ENCODE assay signal across 27 cellular contexts in genomic region chr18:80233201-80233835, GRCh38. TPM values are rescaled to one million over a fixed set of nuclear protein-coding genes. Genes with fewer than 3 reads are reported as not detected.
DNase-seq lines count a peak whose midpoint lies in the region; ATAC-seq and TF ChIP-seq lines count a peak whose summit lies in the region.
"Had no signal": no experiment of that assay in that cellular context is flagged by ENCODE, and none has a peak within 500 bp of the region (broad histone marks: within the 10 kb centered on the region; RNA-seq: fewer than 3 reads in every experiment).

No MANE protein-coding gene starts in this region.

- intact Hi-C loops in heart left ventricle (cut with DNase I) (no loop called here), transverse colon (cut with DNase I; ENCODE audit: low total_unique reads) (no loop called here)

- peaks cover 46% of the 10 kb centered on the region for H4K20me1 ChIP-seq in neural progenitor cell (ENCODE audit: low read depth)

- H3K79me2 ChIP-seq in neural progenitor cell (ENCODE audit: low read depth) = peaks cover 17% of the 10 kb centered on the region

- no peak for TF ChIP-seq CTCF in right atrium auricular region (IDR thresholded peaks at IDR 0.05)
- no peak for TF ChIP-seq CTCF in heart left ventricle (IDR thresholded peaks at IDR 0.05)
- TF ChIP-seq CTCF in neural progenitor cell (IDR thresholded peaks at IDR 0.05) = no peak
- TF ChIP-seq CTCF in transverse colon (IDR thresholded peaks at IDR 0.05) = no peak

- H3K9me3 Mint-ChIP-seq in neural progenitor cell = peaks cover 18% of the 10 kb centered on the region

- H3K4me3 ChIP-seq in right atrium auricular region (no peak overlapping the region), heart left ventricle (no peak overlapping the region), SJCRH30 (no peak overlapping the region), neural progenitor cell (no peak overlapping the region), transverse colon (no peak overlapping the region)
- H3K4me3 ChIP-seq: GM23338, MG63, SJSA1 had no signal

- no peak overlapping the region for H3K4me3 Mint-ChIP-seq in neural progenitor cell
- H3K4me3 Mint-ChIP-seq: CD4-positive, alpha-beta memory T cell; GM23338; H9 had no signal

- H3K9ac ChIP-seq in neural progenitor cell = peak overlapping the region; percentile 32

- H3K9me3 ChIP-seq in right atrium auricular region (no peaks in the 10 kb centered on the region), heart left ventricle (peaks cover 0 to 7% (median 0%) of the 10 kb centered on the region in 12 donors), SJCRH30 (replicated peaks) (no peaks in the 10 kb centered on the region), neural progenitor cell (ENCODE audit: low read depth) (no peaks in the 10 kb centered on the region), transverse colon (no peaks in the 10 kb centered on the region)
- H3K9me3 ChIP-seq: Caco-2, MG63, SJSA1 had no signal

- H3K27me3 Mint-ChIP-seq in neural progenitor cell (ENCODE audit: insufficient read depth, low read depth) = no peaks in the 10 kb centered on the region

- H3K36me3 ChIP-seq in right atrium auricular region (no peaks in the 10 kb centered on the region), heart left ventricle (no peaks in the 10 kb centered on the region), SJCRH30 (no peaks in the 10 kb centered on the region), neural progenitor cell (no peaks in the 10 kb centered on the region), transverse colon (no peaks in the 10 kb centered on the region)
- H3K36me3 ChIP-seq: MG63, SJSA1 had no signal

- 88 to 92% (median 91%) methylated on average over 7 of the region's 7 CpGs for WGBS in heart left ventricle, 4 donors
- WGBS in transverse colon (ENCODE audit: low coverage in 1 of 2), 2 donors = 85 to 93% methylated on average over 4 to 7 of the region's 7 CpGs

- H3K27me3 ChIP-seq in right atrium auricular region (no peaks in the 10 kb centered on the region), heart left ventricle (no peaks in the 10 kb centered on the region), SJCRH30 (no peaks in the 10 kb centered on the region), neural progenitor cell (no peaks in the 10 kb centered on the region), transverse colon (no peaks in the 10 kb centered on the region)
- H3K27me3 ChIP-seq: MG63, SJSA1 had no signal

- peaks cover 8% of the 10 kb centered on the region for H3K36me3 Mint-ChIP-seq in neural progenitor cell
- H3K36me3 Mint-ChIP-seq: CD4-positive, alpha-beta memory T cell had no signal

- no peak overlapping the region for H3K27ac Mint-ChIP-seq in neural progenitor cell
- H3K27ac Mint-ChIP-seq: CD4-positive, alpha-beta memory T cell; GM23338 had no signal

- H3K4me1 Mint-ChIP-seq in neural progenitor cell = peaks cover 9% of the 10 kb centered on the region
- H3K4me1 Mint-ChIP-seq: CD4-positive, alpha-beta memory T cell had no signal

- TF ChIP-seq EP300 in transverse colon (IDR thresholded peaks at IDR 0.05; ENCODE audit: low read depth) = no peak

- H3K4me2 ChIP-seq in neural progenitor cell = no peak overlapping the region
- H3K4me2 ChIP-seq: GM23338 had no signal

- H3K4me1 ChIP-seq in right atrium auricular region (no peaks in the 10 kb centered on the region), heart left ventricle (no peaks in the 10 kb centered on the region), SJCRH30 (peaks cover 13% of the 10 kb centered on the region), neural progenitor cell (no peaks in the 10 kb centered on the region), transverse colon (no peaks in the 10 kb centered on the region)
- H3K4me1 ChIP-seq: Caco-2, SJSA1 had no signal

- no peak overlapping the region for H2AFZ ChIP-seq in neural progenitor cell (replicated peaks)
- H2AFZ ChIP-seq: GM23338 had no signal

- in situ Hi-C loops in transverse colon (cut with MboI; ENCODE audit: low pct_ligation_motif_present in 1 of 4, low pct_unique_long_range_greater_than_20kb in 1 of 4, low sequenced_read_pairs in 3 of 4) = no loop called here
- in situ Hi-C loops in G401 (cut with HindIII; ENCODE audit: low sequenced_read_pairs) = no loop called here

- TF ChIP-seq POLR2A in heart left ventricle (IDR thresholded peaks at IDR 0.05) (no peak), transverse colon (IDR thresholded peaks at IDR 0.05) (no peak)

- DNase-seq in right atrium auricular region (ENCODE audit: low spot score) (peak; percentile 18), heart left ventricle (no peak), SJCRH30 (peak; percentile 34 to 55), neural progenitor cell (ENCODE audit: low spot score) (no peak), NCI-H2227 treated with DMSO at 0.1 percent for 48 hours (lab: John Stamatoyannopoulos, UW) (no peak), transverse colon (no peak), G401 (ENCODE audit: low spot score) (no peak)
- DNase-seq: AML-193; C1 segment of cervical spinal cord; Caco-2; CD4-positive, alpha-beta memory T cell; DMS 273 treated with DMSO at 0.1 percent for 48 hours; DMS79; H9; KBM-7; MG63; NCI-H1105 treated with DMSO at 0.1 percent for 48 hours; NCI-H146; NCI-H1930; NCI-H2107; NCI-H446; NCI-H524 treated with DMSO at 0.1 percent for 48 hours; NCI-H774 had no signal

- H3F3A ChIP-seq in neural progenitor cell (ENCODE audit: low read depth) = no peaks in the 10 kb centered on the region

- H3K27ac ChIP-seq in right atrium auricular region (no peak overlapping the region), heart left ventricle (no peak overlapping the region), SJCRH30 (no peak overlapping the region), neural progenitor cell (no peak overlapping the region), transverse colon (no peak overlapping the region)
- H3K27ac ChIP-seq: SJSA1 had no signal

- no peak for ATAC-seq in heart left ventricle
- ATAC-seq in HG03378 (IDR thresholded peaks at IDR 0.05; ENCODE audit: unreplicated experiment) = no peak
- ATAC-seq: GM23338, Right ventricle myocardium inferior had no signal

RNA-seq across cellular contexts. Expression of gene PARD6G, which starts 14.0 kb away (rescaled TPM):
- total RNA-seq in right atrium auricular region (1 to 10 TPM; 1.9 to 2.8 TPM), heart left ventricle (1 to 10 TPM; 1.3 to 4.2 (median 2.2) TPM), neural progenitor cell (ENCODE audit: low replicate concordance) (21.8 and 25.2 TPM in 2 replicates), transverse colon (1 to 10 TPM in 2 of 4 donors, under 1 TPM in 2; 0.40 to 3.3 (median 1.3) TPM)
- 1 to 10 TPM in 1 of 2 donors, under 1 TPM in 1; 0.69 to 3.0 TPM for polyA plus RNA-seq in heart left ventricle
- total RNA-seq in SJCRH30 (2014; rRNA removed; shearing (Covaris generic)) = 8.2 and 9.1 TPM in 2 replicates
- total RNA-seq in G401 (2014; rRNA removed; shearing (Covaris generic)) = 8.3 and 9.2 TPM in 2 replicates

Comparison
In these comparisons a context has a peak if more than half of its experiments do, and no peak if none do; other contexts are left out.
1. DNase-seq: peak in right atrium auricular region (single experiment) and SJCRH30 (2 of 2); none in heart left ventricle (0 of 5), neural progenitor cell (single experiment), NCI-H2227 treated with DMSO at 0.1 percent for 48 hours (single experiment), transverse colon (single experiment) and G401 (single experiment).